1 cellular context compared by ENCODE assay signal in genomic region chr20:32338665-32339064, GRCh38.
TF ChIP-seq lines count a peak whose summit lies in the region.

No MANE protein-coding gene starts in this region.

TF ChIP-seq in HepG2, 621 proteins besides CTCF, POLR2A, EP300 and RAD21 (continued from another document and continues in another):
- TF ChIP-seq ZNF318 (CRISPR knock-in tag; IDR thresholded peaks at IDR 0.05) (no peak), ZNF232 (CRISPR knock-in tag; IDR thresholded peaks at IDR 0.05; ENCODE audit: borderline replicate concordance) (no peak), REPIN1 (CRISPR knock-in tag; IDR thresholded peaks at IDR 0.05; ENCODE audit: borderline replicate concordance, low read depth) (0 out of 2 replicates have a peak, but pooled peaks have one; percentile 36), CREB1 (IDR thresholded peaks at IDR 0.05) (0 out of 2 replicates have a peak, but pooled peaks have one; percentile 2), CREB1 (CRISPR knock-in tag; IDR thresholded peaks at IDR 0.05) (peak; percentile 18; the same call in 1 of the 2 replicates), TGIF2 (CRISPR knock-in tag; IDR thresholded peaks at IDR 0.05) (peak; percentile 40; the same call in 1 of the 2 replicates), TEAD3 (CRISPR knock-in tag; optimal IDR thresholded peaks at IDR 0.05; ENCODE audit: borderline replicate concordance) (peak; percentile 62), HNF1B (CRISPR knock-in tag; IDR thresholded peaks at IDR 0.05) (0 out of 2 replicates have a peak, but pooled peaks have one; percentile 72), ZNF770 (CRISPR knock-in tag; IDR thresholded peaks at IDR 0.05) (peak; percentile 96), HOMEZ (CRISPR knock-in tag; IDR thresholded peaks at IDR 0.05; ENCODE audit: low read depth) (0 out of 2 replicates have a peak, but pooled peaks have one; percentile 34), MEIS2 (CRISPR knock-in tag; IDR thresholded peaks at IDR 0.05) (no peak), RXRB (CRISPR knock-in tag; IDR thresholded peaks at IDR 0.05; ENCODE audit: borderline replicate concordance) (peak; percentile 78), CBX5 (CRISPR knock-in tag; IDR thresholded peaks at IDR 0.05; ENCODE audit: borderline replicate concordance) (peak; percentile 55; the same call in 1 of the 2 replicates), ZNF350 (CRISPR knock-in tag; IDR thresholded peaks at IDR 0.05; ENCODE audit: borderline replicate concordance, low read depth) (peak; percentile 31; the same call in 1 of the 2 replicates), ZFX (CRISPR knock-in tag; IDR thresholded peaks at IDR 0.05; ENCODE audit: low read depth) (0 out of 2 replicates have a peak, but pooled peaks have one; percentile 33), HDAC1 (CRISPR knock-in tag; IDR thresholded peaks at IDR 0.05) (peak; percentile 57; the same call in 1 of the 2 replicates), ZNF567 (CRISPR knock-in tag; IDR thresholded peaks at IDR 0.05; ENCODE audit: borderline replicate concordance) (peak; percentile 89; the same call in 1 of the 2 replicates), NR2C2 (CRISPR knock-in tag; IDR thresholded peaks at IDR 0.05; ENCODE audit: borderline replicate concordance) (peak; percentile 50; the same call in 1 of the 2 replicates), ZNF138 (CRISPR knock-in tag; IDR thresholded peaks at IDR 0.05; ENCODE audit: low read depth) (0 out of 2 replicates have a peak, but pooled peaks have one; percentile 39), ELF1 (CRISPR knock-in tag; IDR thresholded peaks at IDR 0.05) (peak; percentile 29; the same call in 1 of the 2 replicates), ZMYM3 (CRISPR knock-in tag; IDR thresholded peaks at IDR 0.05) (peak; percentile 83), FOXK1 (CRISPR knock-in tag; IDR thresholded peaks at IDR 0.05; ENCODE audit: borderline replicate concordance, low read depth) (peak; percentile 51; the same call in 1 of the 2 replicates), NR2F1 (CRISPR knock-in tag; IDR thresholded peaks at IDR 0.05) (peak; percentile 78 to 92), PHF8 (CRISPR knock-in tag; IDR thresholded peaks at IDR 0.05) (no peak), HHEX (CRISPR knock-in tag; IDR thresholded peaks at IDR 0.05) (peak; percentile 35; the same call in 1 of the 2 replicates), EED (CRISPR knock-in tag; IDR thresholded peaks at IDR 0.05) (peak; percentile 94; the same call in 1 of the 2 replicates), ZNF331 (CRISPR knock-in tag; IDR thresholded peaks at IDR 0.05) (peak; percentile 66; the same call in 1 of the 2 replicates), CENPX (CRISPR knock-in tag; IDR thresholded peaks at IDR 0.05) (no peak), ATRX (CRISPR knock-in tag; IDR thresholded peaks at IDR 0.05; ENCODE audit: borderline replicate concordance) (no peak), RCOR2 (CRISPR knock-in tag; IDR thresholded peaks at IDR 0.05) (peak; percentile 39; the same call in 1 of the 2 replicates), DRAP1 (CRISPR knock-in tag; IDR thresholded peaks at IDR 0.05) (no peak), ARID5B (CRISPR knock-in tag; IDR thresholded peaks at IDR 0.05) (peak; percentile 86), ZNF878 (CRISPR knock-in tag; IDR thresholded peaks at IDR 0.05) (0 out of 2 replicates have a peak, but pooled peaks have one; percentile 71)
